In the genomic region with DNA sequence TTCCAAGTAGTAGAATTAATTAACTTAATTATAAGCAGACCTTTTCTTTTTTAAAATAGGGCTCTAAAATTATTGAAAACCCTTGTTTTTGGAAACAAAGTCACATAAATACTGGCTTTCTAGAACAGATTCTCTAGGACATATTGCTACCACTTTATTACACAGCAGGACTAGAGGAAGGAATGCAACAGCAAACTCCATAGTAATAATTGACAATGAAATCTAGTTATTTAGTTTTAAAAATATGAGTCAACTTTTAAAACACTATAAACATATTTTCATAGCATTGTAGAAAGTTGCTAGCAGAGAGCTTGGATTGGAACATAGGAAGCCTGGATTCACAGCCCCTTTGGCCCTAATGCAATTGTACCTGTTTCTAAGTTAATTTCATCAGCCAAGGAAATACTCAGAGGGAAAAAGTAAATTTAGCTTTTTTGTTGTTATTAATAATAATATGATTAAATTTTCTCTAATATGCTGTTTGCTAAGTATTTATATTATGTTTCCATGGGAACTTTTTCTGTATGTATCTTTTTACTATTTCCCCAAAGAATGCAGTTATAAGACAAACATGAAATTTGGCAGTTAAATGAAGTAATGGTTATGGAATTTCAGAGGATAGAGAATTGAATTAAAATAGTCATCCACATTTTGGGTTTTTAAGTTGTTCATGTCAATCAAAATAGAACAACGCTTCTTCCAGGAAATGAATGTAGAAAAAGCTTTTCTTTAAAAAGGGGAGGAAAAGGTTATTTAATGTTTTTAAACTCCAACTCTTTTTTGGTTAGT, we compare ENCODE assay signal across 23 cellular contexts. TPM values are rescaled to one million over a fixed set of nuclear protein-coding genes. Genes with fewer than 3 reads are reported as not detected.
A peak's percentile ranks its signal among the peaks of the same experiment; 100 is the strongest.
DNase-seq lines count a peak whose midpoint lies in the region; ATAC-seq and TF ChIP-seq lines count a peak whose summit lies in the region.
"Had no signal": no experiment of that assay in that cellular context is flagged by ENCODE, and none has a peak within 500 bp of the region (broad histone marks: within the 10 kb centered on the region; RNA-seq: fewer than 3 reads in every experiment).

No MANE protein-coding gene starts in this region.

- no peak overlapping the region for H3K9ac ChIP-seq in SK-N-MC (ENCODE audit: insufficient read length)
- H3K9ac ChIP-seq: KMS-11, neural progenitor cell had no signal

- no peak overlapping the region for H3K27ac Mint-ChIP-seq in activated T-cell treated with anti-CD3 and anti-CD28 coated beads, Interleukin-2, amount 50 U/mL, for 24 hours
- H3K27ac Mint-ChIP-seq: activated CD8-positive, alpha-beta T cell treated with anti-CD3 and anti-CD28 coated beads for 36 hours; activated naive CD8-positive, alpha-beta T cell; activated T-cell treated with anti-CD3 and anti-CD28 coated beads, Interleukin-2, amount 50 U/mL, for 72 hours; mesothelial cell of epicardium; neural progenitor cell; stimulated activated naive CD8-positive, alpha-beta T cell treated with anti-CD3 and anti-CD28 coated beads, Interleukin-15, Interleukin-2, amounts not matched to agents 100 ng/mL and 50 ng/mL, for 24 hours; T-helper 17 cell had no signal

- no peaks in the 10 kb centered on the region for H4K20me1 ChIP-seq in osteoblast (ENCODE audit: insufficient read depth, low read length)

- peaks cover 28% of the 10 kb centered on the region for H3K4me1 ChIP-seq in osteoblast (ENCODE audit: insufficient read depth, low read length)
- H3K4me1 ChIP-seq: esophagus squamous epithelium, neural progenitor cell, upper lobe of right lung had no signal

- H3K4me3 Mint-ChIP-seq in activated T-cell treated with anti-CD3 and anti-CD28 coated beads, Interleukin-2, amount 50 U/mL, for 24 hours: no peak overlapping the region
- H3K4me3 Mint-ChIP-seq: activated CD8-positive, alpha-beta T cell treated with anti-CD3 and anti-CD28 coated beads for 36 hours; activated naive CD8-positive, alpha-beta T cell; activated T-cell treated with anti-CD3 and anti-CD28 coated beads, Interleukin-2, amount 50 U/mL, for 72 hours; mesothelial cell of epicardium; neural progenitor cell; stimulated activated naive CD8-positive, alpha-beta T cell treated with anti-CD3 and anti-CD28 coated beads, Interleukin-15, Interleukin-2, amounts not matched to agents 100 ng/mL and 50 ng/mL, for 24 hours; T-helper 17 cell had no signal

- H3K27me3 ChIP-seq in osteoblast (ENCODE audit: insufficient read depth, low read length): no peaks in the 10 kb centered on the region
- H3K27me3 ChIP-seq: BE2C, esophagus squamous epithelium, neural progenitor cell, upper lobe of right lung had no signal

- H3K36me3 ChIP-seq in SK-N-MC (ENCODE audit: insufficient read depth, low read length) (no peaks in the 10 kb centered on the region), osteoblast (ENCODE audit: insufficient read depth, low read length) (peaks cover 52% of the 10 kb centered on the region)
- H3K36me3 ChIP-seq: esophagus squamous epithelium, upper lobe of right lung had no signal

- no peaks in the 10 kb centered on the region for H3K4me1 Mint-ChIP-seq in activated T-cell treated with anti-CD3 and anti-CD28 coated beads, Interleukin-2, amount 50 U/mL, for 24 hours (ENCODE audit: low read depth)
- H3K4me1 Mint-ChIP-seq: T-helper 17 cell had no signal

- no peak overlapping the region for H2AFZ ChIP-seq in osteoblast (ENCODE audit: low read length)
- H2AFZ ChIP-seq: neural progenitor cell had no signal

- no peaks in the 10 kb centered on the region for H3K9me3 ChIP-seq in SK-N-MC (ENCODE audit: low read depth, low read length)
- no peaks in the 10 kb centered on the region for H3K9me3 ChIP-seq in osteoblast (ENCODE audit: low read depth, low read length)
- H3K9me3 ChIP-seq: BE2C, esophagus squamous epithelium, upper lobe of right lung had no signal

- H3K36me3 Mint-ChIP-seq in activated T-cell treated with anti-CD3 and anti-CD28 coated beads, Interleukin-2, amount 50 U/mL, for 24 hours (ENCODE audit: low read depth): no peaks in the 10 kb centered on the region
- H3K36me3 Mint-ChIP-seq: activated naive CD8-positive, alpha-beta T cell had no signal

- H3K4me3 ChIP-seq in AG10803 (ENCODE audit: low read length) (no peak overlapping the region), SK-N-MC (peak overlapping the region; percentile 37; the same call in 1 of the 2 replicates), epithelial cell of proximal tubule (ENCODE audit: low read depth, low read length) (no peak overlapping the region), osteoblast (ENCODE audit: insufficient read depth, low read length) (no peak overlapping the region)
- H3K4me3 ChIP-seq: esophagus squamous epithelium, GM12878, neural progenitor cell, upper lobe of right lung had no signal

- no peaks in the 10 kb centered on the region for H3K9me3 Mint-ChIP-seq in activated T-cell treated with anti-CD3 and anti-CD28 coated beads, Interleukin-2, amount 50 U/mL, for 24 hours
- H3K9me3 Mint-ChIP-seq: activated CD8-positive, alpha-beta T cell treated with anti-CD3 and anti-CD28 coated beads for 36 hours; activated T-cell treated with anti-CD3 and anti-CD28 coated beads, Interleukin-2, amount 50 U/mL, for 72 hours; neural progenitor cell; stimulated activated naive CD8-positive, alpha-beta T cell treated with anti-CD3 and anti-CD28 coated beads, Interleukin-15, Interleukin-2, amounts not matched to agents 100 ng/mL and 50 ng/mL, for 24 hours had no signal

- H3K79me2 ChIP-seq in osteoblast (ENCODE audit: insufficient read depth, low read length): no peaks in the 10 kb centered on the region

- TF ChIP-seq CTCF in AG10803 (conservative IDR thresholded peaks at IDR 0.05; ENCODE audit: low read length): peak; percentile 57
- peak; percentile 22 for TF ChIP-seq CTCF in epithelial cell of proximal tubule (conservative IDR thresholded peaks at IDR 0.05; ENCODE audit: low read depth, low read length)
- TF ChIP-seq CTCF in osteoblast (IDR thresholded peaks at IDR 0.05; ENCODE audit: extremely low read depth, low read depth, low read length): peak; percentile 52

- H3K27ac ChIP-seq in SK-N-MC (peak overlapping the region; percentile 72), osteoblast (ENCODE audit: low read depth, low read length) (peak overlapping the region; percentile 80)
- H3K27ac ChIP-seq: esophagus squamous epithelium, KMS-11, neural progenitor cell, upper lobe of right lung, VCaP had no signal

- DNase-seq in AG10803 (ENCODE audit: low read depth): peak; percentile 35
- no peak for DNase-seq in SK-N-MC (ENCODE audit: low read depth, low spot score)
- DNase-seq in epithelial cell of proximal tubule (ENCODE audit: low read depth): no peak
- peak; percentile 86 for DNase-seq in osteoblast (ENCODE audit: insufficient read length, low spot score, missing footprints)
- DNase-seq in activated T-cell treated with anti-CD3 and anti-CD28 coated beads, Interleukin-2, amount 50 U/mL, for 24 hours: no peak
- no peak for DNase-seq in activated effector memory CD4-positive, alpha-beta T cell treated with Interleukin-2 at 50 U/mL for 16 hours
- DNase-seq: activated CD8-positive, alpha-beta T cell treated with anti-CD3 and anti-CD28 coated beads for 36 hours; activated T-cell treated with anti-CD3 and anti-CD28 coated beads, Interleukin-2, amount 50 U/mL, for 72 hours; BE2C; esophagus squamous epithelium; NCI-H524 treated with DMSO at 0.1 percent for 48 hours; Right ventricle myocardium superior; T-helper 17 cell; upper lobe of right lung had no signal

- H3K27me3 Mint-ChIP-seq in activated T-cell treated with anti-CD3 and anti-CD28 coated beads, Interleukin-2, amount 50 U/mL, for 24 hours: peaks cover 8% of the 10 kb centered on the region
- H3K27me3 Mint-ChIP-seq: stimulated activated naive CD8-positive, alpha-beta T cell treated with anti-CD3 and anti-CD28 coated beads, Interleukin-15, Interleukin-2, amounts not matched to agents 100 ng/mL and 50 ng/mL, for 24 hours had no signal

- ATAC-seq in HG03135 (IDR thresholded peaks at IDR 0.05; ENCODE audit: unreplicated experiment) (no peak), HG03565 (IDR thresholded peaks at IDR 0.05; ENCODE audit: unreplicated experiment) (no peak)
- ATAC-seq: activated CD8-positive, alpha-beta T cell treated with anti-CD3 and anti-CD28 coated beads for 36 hours; activated T-cell treated with anti-CD3 and anti-CD28 coated beads, Interleukin-2, amount 50 U/mL, for 72 hours; GM12878; T-helper 17 cell; upper lobe of right lung had no signal

- H3K4me2 ChIP-seq in osteoblast (ENCODE audit: insufficient read depth, low read length): peak overlapping the region; percentile 4
- H3K4me2 ChIP-seq: KMS-11, neural progenitor cell had no signal

RNA-seq across cellular contexts. Expression of gene VCAN, which starts 45.6 kb away (rescaled TPM):
- total RNA-seq in epithelial cell of proximal tubule (185 and 323 TPM in 2 replicates), osteoblast (543 and 658 TPM in 2 replicates)
- total RNA-seq: activated CD8-positive, alpha-beta T cell treated with anti-CD3 and anti-CD28 coated beads for 36 hours had no signal

Comparison
In these comparisons a context has a peak if more than half of its experiments do, and no peak if none do; other contexts are left out.
1. DNase-seq: peak in AG10803 (single experiment) and osteoblast (single experiment); none in SK-N-MC (single experiment), epithelial cell of proximal tubule (single experiment), activated T-cell treated with anti-CD3 and anti-CD28 coated beads, Interleukin-2, amount 50 U/mL, for 24 hours (single experiment) and activated effector memory CD4-positive, alpha-beta T cell treated with Interleukin-2 at 50 U/mL for 16 hours (single experiment).
2. Peak in every context shown above with its lines, with median percentiles within 50 percentile points of each other: CTCF ChIP-seq.